In the genomic region with DNA sequence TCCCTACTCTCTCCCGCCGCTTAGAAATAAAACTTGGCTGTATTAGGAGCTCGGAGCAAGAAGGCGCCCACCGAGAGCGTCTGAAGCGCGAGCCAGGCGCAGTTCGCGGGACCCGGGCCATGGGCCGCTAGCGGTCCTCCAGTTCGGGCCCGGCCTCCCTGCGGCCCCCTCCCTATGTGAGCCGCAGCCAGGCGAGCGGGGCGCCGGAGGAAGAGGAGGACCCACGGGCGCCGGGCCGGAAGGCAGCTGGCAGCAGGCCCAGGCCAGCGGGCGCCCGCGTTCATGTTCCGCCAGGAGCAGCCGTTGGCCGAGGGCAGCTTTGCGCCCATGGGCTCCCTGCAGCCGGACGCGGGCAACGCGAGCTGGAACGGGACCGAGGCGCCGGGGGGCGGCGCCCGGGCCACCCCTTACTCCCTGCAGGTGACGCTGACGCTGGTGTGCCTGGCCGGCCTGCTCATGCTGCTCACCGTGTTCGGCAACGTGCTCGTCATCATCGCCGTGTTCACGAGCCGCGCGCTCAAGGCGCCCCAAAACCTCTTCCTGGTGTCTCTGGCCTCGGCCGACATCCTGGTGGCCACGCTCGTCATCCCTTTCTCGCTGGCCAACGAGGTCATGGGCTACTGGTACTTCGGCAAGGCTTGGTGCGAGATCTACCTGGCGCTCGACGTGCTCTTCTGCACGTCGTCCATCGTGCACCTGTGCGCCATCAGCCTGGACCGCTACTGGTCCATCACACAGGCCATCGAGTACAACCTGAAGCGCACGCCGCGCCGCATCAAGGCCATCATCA, we compare ENCODE assay signal across 9 cellular contexts. TPM values are rescaled to one million over a fixed set of nuclear protein-coding genes. Genes with fewer than 3 reads are reported as not detected.
DNase-seq lines count a peak whose midpoint lies in the region; ATAC-seq, FAIRE-seq and TF ChIP-seq lines count a peak whose summit lies in the region.
"Had no signal": no experiment of that assay in that cellular context is flagged by ENCODE, and none has a peak within 500 bp of the region (broad histone marks: within the 10 kb centered on the region; RNA-seq: fewer than 3 reads in every experiment).

No MANE protein-coding gene starts in this region.

- FAIRE-seq in urothelium cell line (lab: Jason Lieb, UNC) = peak; percentile 56

- no peak for TF ChIP-seq CTCF in CD14-positive monocyte (IDR thresholded peaks at IDR 0.05)

- H3K36me3 Mint-ChIP-seq in CD14-positive monocyte = peaks cover 4 to 6% of the 10 kb centered on the region in 2 donors
- peaks cover 2% of the 10 kb centered on the region for H3K36me3 Mint-ChIP-seq in memory B cell

- ATAC-seq in memory B cell (ENCODE audit: low read depth) (no peak), HG03196 (IDR thresholded peaks at IDR 0.05; ENCODE audit: unreplicated experiment) (no peak)

- in situ Hi-C loops in KBM-7 (cut with MboI; ENCODE audit: low pct_unique_long_range_greater_than_20kb, low sequenced_read_pairs) = no loop called here

- peak overlapping the region; percentile 61 to 88 for H3K4me3 Mint-ChIP-seq in CD14-positive monocyte
- H3K4me3 Mint-ChIP-seq in memory B cell = peak overlapping the region; percentile 63

- H3K4me1 Mint-ChIP-seq in CD14-positive monocyte (peaks cover 18% of the 10 kb centered on the region), memory B cell (no peaks in the 10 kb centered on the region)

- DNase-seq in CD14-positive monocyte (ENCODE audit: low spot score) = no peak
- DNase-seq in KBM-7 = peak; percentile 45
- peak; percentile 18 for DNase-seq in cerebellar cortex (ENCODE audit: low spot score)
- DNase-seq in memory B cell (ENCODE audit: low spot score in 2 of 2) = no peak
- peak; percentile 1 for DNase-seq in urothelium cell line (ENCODE audit: low spot score)
- no peak for DNase-seq in activated CD4-positive, CD25-positive, alpha-beta regulatory T cell (lab: John Stamatoyannopoulos, UW)
- no peak for DNase-seq in T-helper 9 cell

- peaks cover 4 to 16% (median 11%) of the 10 kb centered on the region in 7 donors for H3K9me3 Mint-ChIP-seq in CD14-positive monocyte
- H3K9me3 Mint-ChIP-seq in memory B cell = no peaks in the 10 kb centered on the region
- H3K9me3 Mint-ChIP-seq: activated naive CD4-positive, alpha-beta T cell treated with anti-CD3 and anti-CD28 coated beads, Interleukin-2, amount 50 U/mL, for 72 hours had no signal

- intact Hi-C loops in CD14-positive monocyte (cut with micrococcal nuclease) = no loop called here

- H3K27me3 Mint-ChIP-seq in CD14-positive monocyte (ENCODE audit: low read depth in 3 of 3) = peaks cover 55 to 75% (median 63%) of the 10 kb centered on the region in 3 donors
- H3K27me3 Mint-ChIP-seq in memory B cell = peaks cover 29% of the 10 kb centered on the region

- H3K27ac Mint-ChIP-seq in CD14-positive monocyte (no peak overlapping the region), memory B cell (no peak overlapping the region)
- H3K27ac Mint-ChIP-seq: activated naive CD4-positive, alpha-beta T cell treated with anti-CD3 and anti-CD28 coated beads, Interleukin-2, amount 50 U/mL, for 72 hours had no signal

RNA-seq across cellular contexts. Expression of gene ADRA2A, which starts 1.1 kb away (rescaled TPM):
- not detected for polyA plus RNA-seq in CD14-positive monocyte

Comparison
In these comparisons a context has a peak if more than half of its experiments do, and no peak if none do; other contexts are left out.
1. DNase-seq: peak in KBM-7 (single experiment), cerebellar cortex (single experiment) and urothelium cell line (single experiment); none in CD14-positive monocyte (single experiment), memory B cell (0 of 2), activated CD4-positive, CD25-positive, alpha-beta regulatory T cell (0 of 4) and T-helper 9 cell (single experiment).